In the genomic region with DNA sequence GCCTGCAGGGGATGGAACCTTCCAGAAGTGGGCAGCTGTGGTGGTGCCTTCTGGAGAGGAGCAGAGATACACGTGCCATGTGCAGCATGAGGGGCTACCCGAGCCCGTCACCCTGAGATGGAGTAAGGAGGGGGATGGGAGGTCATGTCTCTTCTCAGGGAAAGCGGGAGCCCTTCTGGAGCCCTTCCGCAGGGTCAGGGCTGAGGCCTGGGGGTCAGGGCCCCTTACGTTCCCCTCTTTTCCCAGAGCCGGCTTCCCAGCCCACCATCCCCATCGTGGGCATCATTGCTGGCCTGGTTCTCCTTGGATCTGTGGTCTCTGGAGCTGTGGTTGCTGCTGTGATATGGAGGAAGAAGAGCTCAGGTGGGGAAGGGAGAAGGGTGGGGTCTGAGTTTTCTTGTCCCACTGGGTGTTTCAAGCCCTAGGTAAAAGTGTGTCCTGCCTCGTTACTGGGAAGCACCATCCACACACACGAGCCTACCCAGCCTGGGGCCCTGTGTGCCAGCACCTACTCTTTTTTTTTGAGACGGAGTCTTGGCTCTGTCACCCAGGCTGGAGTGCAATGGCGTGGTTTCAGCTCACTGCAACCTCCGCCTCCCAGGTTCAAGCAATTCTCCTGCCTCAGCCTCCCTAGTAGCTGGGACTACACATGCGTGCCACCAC, we compare ENCODE assay signal across 8 cellular contexts. TPM values are rescaled to one million over a fixed set of nuclear protein-coding genes. Genes with fewer than 3 reads are reported as not detected.
DNase-seq lines count a peak whose midpoint lies in the region; TF ChIP-seq lines count a peak whose summit lies in the region.
"Not testable (repeated sequence)": the region's sequence is repeated elsewhere in the genome, so short reads cannot be mapped to it uniquely, and the experiment has no call there.

No MANE protein-coding gene starts in this region.

- not testable (repeated sequence) for BruUV-seq in MCF 10A (replicated peaks; lab: Mats Ljungman, UMichigan)

- H3K4me1 ChIP-seq in MM.1S (ENCODE audit: low read length); thymus (ENCODE audit: control insufficient read depth, insufficient read depth, low read length): not testable (repeated sequence)
- H3K4me1 ChIP-seq in mesenchymal stem cell (ENCODE audit: control insufficient read depth, insufficient read depth, low read depth, low read length) (peaks cover 11% of the 10 kb centered on the region), sigmoid colon (peaks cover 0 to 34% (median 26%) of the 10 kb centered on the region in 4 donors)

- H3K36me3 ChIP-seq in MM.1S (replicated peaks; ENCODE audit: insufficient read depth, low read length) = peaks cover 15% of the 10 kb centered on the region
- peaks cover 39 to 46% of the 10 kb centered on the region in 2 experiments for H3K36me3 ChIP-seq in mesenchymal stem cell (ENCODE audit: control insufficient read depth in 1 of 2, insufficient read depth in 2 of 2, low read depth in 1 of 2, low read length in 2 of 2)
- H3K36me3 ChIP-seq in sigmoid colon = peaks cover 26 to 42% (median 28%) of the 10 kb centered on the region in 4 donors
- H3K36me3 ChIP-seq in thymus (ENCODE audit: control insufficient read depth, insufficient read depth) = peaks cover 30% of the 10 kb centered on the region

- peaks cover 0 to 10% (median 2%) of the 10 kb centered on the region in 3 donors for H3K27me3 Mint-ChIP-seq in CD14-positive monocyte (ENCODE audit: low read depth in 3 of 3)
- not testable (repeated sequence) for H3K27me3 Mint-ChIP-seq in activated T-cell treated with anti-CD3 and anti-CD28 coated beads, Interleukin-2, amount 50 U/mL, for 24 hours; MCF 10A (ENCODE audit: insufficient read depth, unreplicated experiment)

- peaks cover 29% of the 10 kb centered on the region for H3K79me2 ChIP-seq in MM.1S (ENCODE audit: low read length)

- not testable (repeated sequence) for H4K91ac ChIP-seq in mesenchymal stem cell (ENCODE audit: low read length)

- H2AK5ac ChIP-seq in mesenchymal stem cell (ENCODE audit: low read length, severe bottlenecking) = not testable (repeated sequence)

- not testable (repeated sequence) for H2BK12ac ChIP-seq in mesenchymal stem cell (ENCODE audit: low read length in 2 of 2)

- not testable (repeated sequence) for H2BK120ac ChIP-seq in mesenchymal stem cell (ENCODE audit: low read depth, low read length)

- H3K9ac ChIP-seq in MM.1S (ENCODE audit: low read length) = not testable (repeated sequence)
- peak overlapping the region; percentile 98 for H3K9ac ChIP-seq in mesenchymal stem cell (ENCODE audit: low read length)

- H4K8ac ChIP-seq in mesenchymal stem cell (ENCODE audit: low read length) = not testable (repeated sequence)

- not testable (repeated sequence) for TF ChIP-seq EP300 in sigmoid colon (IDR thresholded peaks at IDR 0.05)

- H3K18ac ChIP-seq in mesenchymal stem cell (ENCODE audit: low read depth in 1 of 2, low read length in 2 of 2) = not testable (repeated sequence)

- H2AFZ ChIP-seq in MM.1S (ENCODE audit: low read length); mesenchymal stem cell (ENCODE audit: low read depth, low read length): not testable (repeated sequence)

- not testable (repeated sequence) for H3K23ac ChIP-seq in mesenchymal stem cell (ENCODE audit: low read length in 2 of 2)

- not testable (repeated sequence) for H3K9me2 ChIP-seq in MM.1S (replicated peaks; ENCODE audit: insufficient read depth, low read length)

- H3K4me3 ChIP-seq in MM.1S (ENCODE audit: low read length) = not testable (repeated sequence)
- H3K4me3 ChIP-seq in fibroblast of the aortic adventitia (ENCODE audit: low read depth, low read length) (peak overlapping the region; percentile 5), mesenchymal stem cell (ENCODE audit: insufficient read depth in 1 of 2, low read depth in 1 of 2, low read length in 2 of 2) (peak overlapping the region in 1 of 2 experiments; percentile 97), sigmoid colon (peak overlapping the region in 3 of 4 donors; percentile 78 to 98 (median 86)), thymus (ENCODE audit: low read length) (peak overlapping the region; percentile 77)

- TF ChIP-seq POLR2A in sigmoid colon (IDR thresholded peaks at IDR 0.05) = not testable (repeated sequence)

- not testable (repeated sequence) for DNase-seq in CD14-positive monocyte (ENCODE audit: low spot score); MM.1S; MCF 10A (ENCODE audit: unreplicated experiment); fibroblast of the aortic adventitia (ENCODE audit: low read depth); mesenchymal stem cell; sigmoid colon
- peak; percentile 63 for DNase-seq in activated T-cell treated with anti-CD3 and anti-CD28 coated beads, Interleukin-2, amount 50 U/mL, for 24 hours

- H4K20me1 ChIP-seq in MM.1S (ENCODE audit: insufficient read depth, low read length) = not testable (repeated sequence)

- POLR2A ChIA-PET in MCF 10A (lab: Yijun Ruan, JAX) = interaction anchor here (1.1 to 1.6 kb wide), 6 partner anchors 9 to 79 kb away, joined by 3 to 8 read pairs (median 4); a partner anchor contains a TSS

- WGBS in mesenchymal stem cell = 98% methylated on average over 14 of the region's 14 CpGs
- WGBS in sigmoid colon, 2 donors = 70 to 84% methylated on average over 14 of the region's 14 CpGs
- WGBS in thymus = 87% methylated on average over 14 of the region's 14 CpGs

- H3K4me2 ChIP-seq in MM.1S (ENCODE audit: low read depth, low read length) = peak overlapping the region; percentile 100; the same call in 1 of the 2 replicates
- not testable (repeated sequence) for H3K4me2 ChIP-seq in mesenchymal stem cell (ENCODE audit: low read length, poor library complexity, severe bottlenecking)

- CTCF ChIA-PET in MCF 10A (lab: Yijun Ruan, JAX) = interaction anchor here (0.5 to 2.4 kb wide), 5 partner anchors 36 to 106 kb away, joined by 3 to 22 read pairs (median 5); no protein-coding TSS in a partner anchor

- H2BK15ac ChIP-seq in mesenchymal stem cell (ENCODE audit: low read depth, poor library complexity, severe bottlenecking) = not testable (repeated sequence)

- H3K4me3 Mint-ChIP-seq in CD14-positive monocyte = peak overlapping the region; percentile 97 to 99
- peak overlapping the region; percentile 97 for H3K4me3 Mint-ChIP-seq in activated T-cell treated with anti-CD3 and anti-CD28 coated beads, Interleukin-2, amount 50 U/mL, for 24 hours
- H3K4me3 Mint-ChIP-seq in MCF 10A (ENCODE audit: unreplicated experiment) = peak overlapping the region; percentile 88

- TF ChIP-seq CTCF in CD14-positive monocyte (IDR thresholded peaks at IDR 0.05); MM.1S (IDR thresholded peaks at IDR 0.05; ENCODE audit: low read length); MCF 10A (IDR thresholded peaks at IDR 0.05; ENCODE audit: unreplicated experiment); fibroblast of the aortic adventitia (IDR thresholded peaks at IDR 0.05; ENCODE audit: insufficient read depth, low read length); sigmoid colon (IDR thresholded peaks at IDR 0.05): not testable (repeated sequence)

- H3K14ac ChIP-seq in mesenchymal stem cell (ENCODE audit: low read length in 2 of 2) = not testable (repeated sequence)

- H3K27ac Mint-ChIP-seq in CD14-positive monocyte = peak overlapping the region in 6 of 7 donors; percentile 62 to 97 (median 92)
- peak overlapping the region; percentile 98 for H3K27ac Mint-ChIP-seq in activated T-cell treated with anti-CD3 and anti-CD28 coated beads, Interleukin-2, amount 50 U/mL, for 24 hours
- not testable (repeated sequence) for H3K27ac Mint-ChIP-seq in MCF 10A (ENCODE audit: low read depth, unreplicated experiment)

- H3K4ac ChIP-seq in mesenchymal stem cell (ENCODE audit: low read depth in 1 of 2, low read length in 2 of 2) = not testable (repeated sequence)

- intact Hi-C loops in CD14-positive monocyte (cut with micrococcal nuclease) = loop anchor here in 1 of 2 donors (5.0 kb wide), 2 partner anchors 41 to 121 kb away; no protein-coding TSS in a partner anchor
- intact Hi-C loops in MCF 10A (cut with micrococcal nuclease); sigmoid colon (cut with DNase I): not testable (repeated sequence)

- H3K27me3 ChIP-seq in MM.1S (replicated peaks; ENCODE audit: insufficient read depth, low read length); mesenchymal stem cell (ENCODE audit: control insufficient read depth in 1 of 2, insufficient read depth in 1 of 2, low read length in 2 of 2); sigmoid colon; thymus (ENCODE audit: control insufficient read depth, insufficient read depth): not testable (repeated sequence)

- H3K27ac ChIP-seq in MM.1S (ENCODE audit: low read length); mesenchymal stem cell (ENCODE audit: low read length, poor library complexity, severe bottlenecking); thymus (ENCODE audit: low read depth): not testable (repeated sequence)
- H3K27ac ChIP-seq in sigmoid colon = peak overlapping the region in 3 of 4 donors; percentile 30 to 100 (median 98)

- H3K36me3 Mint-ChIP-seq in CD14-positive monocyte = peaks cover 39 to 47% of the 10 kb centered on the region in 2 donors
- H3K36me3 Mint-ChIP-seq in activated T-cell treated with anti-CD3 and anti-CD28 coated beads, Interleukin-2, amount 50 U/mL, for 24 hours (ENCODE audit: low read depth) = peaks cover 54% of the 10 kb centered on the region
- H3K36me3 Mint-ChIP-seq in MCF 10A (ENCODE audit: insufficient read depth, unreplicated experiment) = peaks cover 47% of the 10 kb centered on the region

- H3K79me1 ChIP-seq in mesenchymal stem cell (replicated peaks; ENCODE audit: low read length, poor library complexity, severe bottlenecking) = peaks cover 20% of the 10 kb centered on the region

- peaks cover 71% of the 10 kb centered on the region for H3K4me1 Mint-ChIP-seq in CD14-positive monocyte
- peaks cover 66% of the 10 kb centered on the region for H3K4me1 Mint-ChIP-seq in activated T-cell treated with anti-CD3 and anti-CD28 coated beads, Interleukin-2, amount 50 U/mL, for 24 hours (ENCODE audit: low read depth)
- not testable (repeated sequence) for H3K4me1 Mint-ChIP-seq in MCF 10A (ENCODE audit: insufficient read depth, unreplicated experiment)

- not testable (repeated sequence) for H3K9me3 Mint-ChIP-seq in CD14-positive monocyte; activated T-cell treated with anti-CD3 and anti-CD28 coated beads, Interleukin-2, amount 50 U/mL, for 24 hours; MCF 10A (ENCODE audit: unreplicated experiment)

- H3K9me3 ChIP-seq in MM.1S (replicated peaks; ENCODE audit: insufficient read depth, low read length); mesenchymal stem cell (ENCODE audit: control insufficient read depth, low read length); sigmoid colon; thymus (ENCODE audit: control insufficient read depth): not testable (repeated sequence)

- H2BK5ac ChIP-seq in mesenchymal stem cell (ENCODE audit: low read depth, low read length, poor library complexity, severe bottlenecking) = not testable (repeated sequence)

- H3F3A ChIP-seq in MM.1S (ENCODE audit: insufficient read depth, low read length) = peaks cover 23% of the 10 kb centered on the region; the same call in 1 of the 2 replicates

RNA-seq across cellular contexts. Expression of a gene that starts 2.1 kb away (rescaled TPM):
- polyA plus RNA-seq in CD14-positive monocyte (100 to 1,000 TPM; 870 to 944 TPM), sigmoid colon (100 to 1,000 TPM; 139 to 753 (median 181) TPM), thymus (531 TPM)
- total RNA-seq in MCF 10A (2022) (83.6 and 103 TPM in 2 replicates), fibroblast of the aortic adventitia (ENCODE audit: low replicate concordance) (115 and 227 TPM in 2 replicates), sigmoid colon (100 to 1,000 TPM; 323 to 462 (median 387) TPM)
- polyA plus RNA-seq in mesenchymal stem cell (2013, experiment 1 of 2) = 151 TPM
- polyA plus RNA-seq in mesenchymal stem cell (2013, experiment 2 of 2) = 150 TPM
